Comparison of ENCODE assay signal across 21 cellular contexts in genomic region chr4:77576351-77576750, GRCh38. TPM values are rescaled to one million over a fixed set of nuclear protein-coding genes. Genes with fewer than 3 reads are reported as not detected.
DNase-seq lines count a peak whose midpoint lies in the region; FAIRE-seq and TF ChIP-seq lines count a peak whose summit lies in the region.
"Had no signal": no experiment of that assay in that cellular context is flagged by ENCODE, and none has a peak within 500 bp of the region (broad histone marks: within the 10 kb centered on the region; RNA-seq: fewer than 3 reads in every experiment).

No MANE protein-coding gene starts in this region.

- H3K9me3 ChIP-seq in astrocyte (ENCODE audit: insufficient read depth, low read depth, low read length): no peaks in the 10 kb centered on the region
- H3K9me3 ChIP-seq: A549, Caco-2 had no signal

- no peak overlapping the region for H2AFZ ChIP-seq in astrocyte (ENCODE audit: low read depth, low read length)

- H3K27ac ChIP-seq in astrocyte (ENCODE audit: low read depth, low read length): no peak overlapping the region
- H3K27ac ChIP-seq: 22Rv1; A549; BLaER1 treated with 17β-estradiol and CSF1 and Interleukin-3, amounts not matched to agents 10 nM and 100 nM; C4-2B had no signal

- H3K4me3 Mint-ChIP-seq in astrocyte (ENCODE audit: unreplicated experiment) (no peak overlapping the region), type B pancreatic cell (no peak overlapping the region)
- H3K4me3 Mint-ChIP-seq: B cell; CD4-positive, alpha-beta T cell; CD8-positive, alpha-beta T cell had no signal

- TF ChIP-seq CTCF in astrocyte (IDR thresholded peaks at IDR 0.05; ENCODE audit: insufficient read depth, low read depth, low read length) (no peak), fibroblast of the aortic adventitia (IDR thresholded peaks at IDR 0.05; ENCODE audit: insufficient read depth, low read length) (no peak), type B pancreatic cell (conservative IDR thresholded peaks at IDR 0.05) (no peak)

- H3K4me1 Mint-ChIP-seq in astrocyte (ENCODE audit: low read depth, unreplicated experiment) (peaks cover 19% of the 10 kb centered on the region), type B pancreatic cell (ENCODE audit: unreplicated experiment) (no peaks in the 10 kb centered on the region)
- H3K4me1 Mint-ChIP-seq: B cell had no signal

- H4K20me1 ChIP-seq in astrocyte (ENCODE audit: insufficient read depth, low read length): no peaks in the 10 kb centered on the region
- H4K20me1 ChIP-seq: BLaER1 treated with 17β-estradiol and CSF1 and Interleukin-3, amounts not matched to agents 10 nM and 100 nM had no signal

- H3K4me1 ChIP-seq in astrocyte (ENCODE audit: insufficient read depth, low read length): peaks cover 13% of the 10 kb centered on the region
- H3K4me1 ChIP-seq: Caco-2 had no signal

- peak; percentile 54 for FAIRE-seq in astrocyte (lab: Jason Lieb, UNC)
- FAIRE-seq: A549, D721Med, G401.6, GM12891 had no signal

- H3K36me3 Mint-ChIP-seq in astrocyte (ENCODE audit: low read depth, unreplicated experiment) (no peaks in the 10 kb centered on the region), type B pancreatic cell (no peaks in the 10 kb centered on the region)
- H3K36me3 Mint-ChIP-seq: CD8-positive, alpha-beta T cell had no signal

- DNase-seq in NCI-H226 (peak; percentile 46), astrocyte (ENCODE audit: low read depth) (no peak), fibroblast of the aortic adventitia (ENCODE audit: low read depth) (peak; percentile 56), NCI-H1436 treated with DMSO at 0.1 percent for 48 hours (lab: John Stamatoyannopoulos, UW) (no peak), type B pancreatic cell (ENCODE audit: extremely low spot score, unreplicated experiment) (no peak)
- DNase-seq: AML-193; Caco-2; Calu3; CD4-positive, alpha-beta T cell; CD8-positive, alpha-beta T cell; DMS79 treated with DMSO at 0.1 percent for 48 hours; GF-D8 had no signal

- H3K4me3 ChIP-seq in astrocyte (ENCODE audit: insufficient read depth, low read depth, low read length) (no peak overlapping the region), fibroblast of the aortic adventitia (ENCODE audit: low read depth, low read length) (no peak overlapping the region)
- H3K4me3 ChIP-seq: A549; BLaER1 treated with 17β-estradiol and CSF1 and Interleukin-3, amounts not matched to agents 10 nM and 100 nM had no signal

- no peaks in the 10 kb centered on the region for H3K27me3 ChIP-seq in astrocyte (ENCODE audit: insufficient read depth, low read length)
- H3K27me3 ChIP-seq: BLaER1 treated with 17β-estradiol and CSF1 and Interleukin-3, amounts not matched to agents 10 nM and 100 nM had no signal

- H3K9ac ChIP-seq in astrocyte (ENCODE audit: low read length): no peak overlapping the region
- H3K9ac ChIP-seq: BLaER1 treated with 17β-estradiol and CSF1 and Interleukin-3, amounts not matched to agents 10 nM and 100 nM had no signal

- no peak overlapping the region for H3K27ac Mint-ChIP-seq in astrocyte (ENCODE audit: unreplicated experiment)
- no peak overlapping the region for H3K27ac Mint-ChIP-seq in type B pancreatic cell
- H3K27ac Mint-ChIP-seq: B cell; CD4-positive, alpha-beta T cell; CD8-positive, alpha-beta T cell had no signal

- no peak overlapping the region for H3K4me2 ChIP-seq in astrocyte (ENCODE audit: low read length)
- H3K4me2 ChIP-seq: A549; BLaER1 treated with 17β-estradiol and CSF1 and Interleukin-3, amounts not matched to agents 10 nM and 100 nM had no signal

- H3K9me3 Mint-ChIP-seq in astrocyte (ENCODE audit: unreplicated experiment) (peaks cover 2% of the 10 kb centered on the region), type B pancreatic cell (peaks cover 6% of the 10 kb centered on the region)
- H3K9me3 Mint-ChIP-seq: CD4-positive, alpha-beta T cell; CD8-positive, alpha-beta T cell had no signal

- no peaks in the 10 kb centered on the region for H3K36me3 ChIP-seq in astrocyte (ENCODE audit: insufficient read depth, low read length)
- H3K36me3 ChIP-seq: BLaER1 treated with 17β-estradiol and CSF1 and Interleukin-3, amounts not matched to agents 10 nM and 100 nM had no signal

- no peaks in the 10 kb centered on the region for H3K27me3 Mint-ChIP-seq in astrocyte (ENCODE audit: low read depth, unreplicated experiment)
- no peaks in the 10 kb centered on the region for H3K27me3 Mint-ChIP-seq in type B pancreatic cell
- H3K27me3 Mint-ChIP-seq: B cell; CD4-positive, alpha-beta T cell had no signal

- no peaks in the 10 kb centered on the region for H3K79me2 ChIP-seq in astrocyte (ENCODE audit: insufficient read depth, low read length)

RNA-seq across cellular contexts. Expression of gene CXCL13, which starts 29.3 kb away (rescaled TPM):
- total RNA-seq in astrocyte (not detected in 2 replicates), fibroblast of the aortic adventitia (ENCODE audit: low replicate concordance) (not detected in 2 replicates), type B pancreatic cell (ENCODE audit: low replicate concordance) (0.75 TPM in 1 of 2 replicates, not detected in the other)
- total RNA-seq: A172; B cell; Caco-2; Calu3; CD4-positive, alpha-beta T cell; CD8-positive, alpha-beta T cell had no signal

Comparison
In these comparisons a context has a peak if more than half of its experiments do, and no peak if none do; other contexts are left out.
1. DNase-seq: peak in NCI-H226 (single experiment) and fibroblast of the aortic adventitia (single experiment); none in astrocyte (single experiment), NCI-H1436 treated with DMSO at 0.1 percent for 48 hours (single experiment) and type B pancreatic cell (single experiment).